In the genomic region with DNA sequence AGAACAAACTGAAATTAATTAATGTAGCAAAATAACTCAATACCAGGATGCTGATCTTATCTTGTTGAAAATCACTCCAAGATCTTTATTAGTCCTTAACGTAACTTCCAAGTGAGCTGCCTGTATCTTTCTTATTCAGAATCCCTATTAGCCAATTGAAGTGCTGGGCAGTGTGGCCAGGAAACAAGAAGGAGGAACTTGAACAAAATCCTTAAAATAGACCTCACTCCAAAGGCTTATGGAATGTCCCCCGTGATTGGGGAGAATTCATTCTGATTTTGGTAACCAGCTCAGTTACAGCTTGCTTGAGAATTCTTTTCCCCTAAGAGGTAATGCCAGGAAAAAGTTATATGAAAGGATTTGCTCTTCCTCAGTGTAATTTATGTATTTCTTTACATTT, we compare ENCODE assay signal across 20 cellular contexts.
"Had no signal": no experiment of that assay in that cellular context is flagged by ENCODE, and none has a peak within 500 bp of the region (broad histone marks: within the 10 kb centered on the region; RNA-seq: fewer than 3 reads in every experiment).

No MANE protein-coding gene starts in this region.

- H3K4me3 ChIP-seq: dorsolateral prefrontal cortex, heart right ventricle, mucosa of descending colon, prostate gland, skin epidermis, spleen had no signal

- H3K4me1 ChIP-seq: foreskin keratinocyte, prostate gland, spleen had no signal

- H3K27ac ChIP-seq: epithelial cell of prostate, foreskin keratinocyte, prostate gland, skin epidermis, spleen had no signal

- H3K27me3 ChIP-seq: dorsolateral prefrontal cortex, heart right ventricle, spleen had no signal

- ATAC-seq: esophagus mucosa; foreskin keratinocyte; left colon; mucosa of descending colon; naive thymus-derived CD4-positive, alpha-beta T cell; right cardiac atrium; stimulated activated memory B cell treated with anti-CD40 and anti-IgM and Interleukin-4, amounts not matched to agents 10 μg/mL and 1 μg/mL and 100 μg/mL, for 72 hours had no signal

- H3K36me3 ChIP-seq: heart right ventricle, prostate gland, spleen had no signal

- H3K9me3 ChIP-seq: mucosa of descending colon, prostate gland had no signal

- DNase-seq: dorsolateral prefrontal cortex; effector CD4-positive, alpha-beta T cell; endodermal cell; foreskin keratinocyte; glutamatergic neuron; heart right ventricle; hippocampal formation; left colon; mesenchymal stem cell; mucosa of descending colon; naive thymus-derived CD4-positive, alpha-beta T cell; nucleus accumbens; right cardiac atrium; spleen; stimulated activated CD4-positive, alpha-beta T cell treated with anti-CD3 and anti-CD28 coated beads, Interleukin-4, amount 100 ng/mL, for 4 hours had no signal
